ENCODE assay signal across 10 cellular contexts in genomic region chr14:69664865-69665526, GRCh38. TPM values are rescaled to one million over a fixed set of nuclear protein-coding genes. Genes with fewer than 3 reads are reported as not detected.
DNase-seq lines count a peak whose midpoint lies in the region; ATAC-seq and TF ChIP-seq lines count a peak whose summit lies in the region.
"Had no signal": no experiment of that assay in that cellular context is flagged by ENCODE, and none has a peak within 500 bp of the region (broad histone marks: within the 10 kb centered on the region; RNA-seq: fewer than 3 reads in every experiment).

No MANE protein-coding gene starts in this region.

- H3K36me3 ChIP-seq in mesenchymal stem cell (ENCODE audit: control insufficient read depth in 1 of 2, insufficient read depth in 2 of 2, low read depth in 1 of 2, low read length in 2 of 2) (peaks cover 0 to 11% of the 10 kb centered on the region in 2 experiments), tibial artery (peaks cover 0 to 4% (median 0%) of the 10 kb centered on the region in 3 donors)

- peak overlapping the region; percentile 7 for H4K91ac ChIP-seq in mesenchymal stem cell (ENCODE audit: low read length)

- H3K4me3 ChIP-seq in mesenchymal stem cell (ENCODE audit: insufficient read depth in 1 of 2, low read depth in 1 of 2, low read length in 2 of 2) = no peak overlapping the region
- H3K4me3 ChIP-seq in tibial artery = no peak overlapping the region
- H3K4me3 ChIP-seq: A549 had no signal

- no peak for TF ChIP-seq CTCF in chondrocyte (IDR thresholded peaks at IDR 0.05)
- no peak for TF ChIP-seq CTCF in tibial artery (IDR thresholded peaks at IDR 0.05)

- no peak overlapping the region for H3K4ac ChIP-seq in mesenchymal stem cell (ENCODE audit: low read depth in 1 of 2, low read length in 2 of 2)

- H2BK5ac ChIP-seq in mesenchymal stem cell (ENCODE audit: low read depth, low read length, poor library complexity, severe bottlenecking) = no peak overlapping the region

- no peak overlapping the region for H3K23ac ChIP-seq in mesenchymal stem cell (ENCODE audit: low read length in 2 of 2)

- no peak overlapping the region for H3K14ac ChIP-seq in mesenchymal stem cell (ENCODE audit: low read length in 2 of 2)

- H2BK12ac ChIP-seq in mesenchymal stem cell (ENCODE audit: low read length in 2 of 2) = no peak overlapping the region

- H3K27ac ChIP-seq in mesenchymal stem cell (ENCODE audit: low read length, poor library complexity, severe bottlenecking) = no peak overlapping the region
- peak overlapping the region; percentile 69 to 76 for H3K27ac ChIP-seq in tibial artery

- no peaks in the 10 kb centered on the region for H3K27me3 Mint-ChIP-seq in activated T-cell treated with anti-CD3 and anti-CD28 coated beads, Interleukin-2, amount 50 U/mL, for 24 hours
- no peaks in the 10 kb centered on the region for H3K27me3 Mint-ChIP-seq in activated T-cell treated with anti-CD3 and anti-CD28 coated beads, Interleukin-2, amount 50 U/mL, for 72 hours (ENCODE audit: low read depth)
- H3K27me3 Mint-ChIP-seq in chondrocyte (ENCODE audit: low read depth) = no peaks in the 10 kb centered on the region

- no peaks in the 10 kb centered on the region for H3K27me3 ChIP-seq in mesenchymal stem cell (ENCODE audit: control insufficient read depth in 1 of 2, insufficient read depth in 1 of 2, low read length in 2 of 2)
- H3K27me3 ChIP-seq in tibial artery = no peaks in the 10 kb centered on the region

- intact Hi-C loops in tibial artery (cut with DNase I; ENCODE audit: low total_unique reads) = loop anchor here (10.0 kb wide), 1 partner anchor 50 kb away; the partner anchor contains the start of gene SUSD6

- 91% methylated on average over 5 of the region's 7 CpGs for WGBS in mesenchymal stem cell

- H3K4me1 ChIP-seq in mesenchymal stem cell (ENCODE audit: control insufficient read depth, insufficient read depth, low read depth, low read length) = peaks cover 9% of the 10 kb centered on the region
- peaks cover 0 to 96% (median 75%) of the 10 kb centered on the region in 4 donors for H3K4me1 ChIP-seq in tibial artery

- no peak overlapping the region for H3K9ac ChIP-seq in mesenchymal stem cell (ENCODE audit: low read length)

- DNase-seq in activated T-cell treated with anti-CD3 and anti-CD28 coated beads, Interleukin-2, amount 50 U/mL, for 24 hours = no peak
- DNase-seq in activated T-cell treated with anti-CD3 and anti-CD28 coated beads, Interleukin-2, amount 50 U/mL, for 72 hours = no peak
- DNase-seq in chondrocyte (ENCODE audit: low spot score) (no peak), mesenchymal stem cell (no peak), tibial artery (no peak), Ammon's horn (ENCODE audit: low spot score) (no peak), hypothalamus (lab: John Stamatoyannopoulos, UW) (no peak)
- DNase-seq: stimulated activated naive CD4-positive, alpha-beta T cell treated with Interleukin-2 at 50 U/mL for 16 hours had no signal

- H4K8ac ChIP-seq in mesenchymal stem cell (ENCODE audit: low read length) = no peak overlapping the region

- H3K18ac ChIP-seq in mesenchymal stem cell (ENCODE audit: low read depth in 1 of 2, low read length in 2 of 2) = no peak overlapping the region

- peak overlapping the region; percentile 48 for H3K27ac Mint-ChIP-seq in activated T-cell treated with anti-CD3 and anti-CD28 coated beads, Interleukin-2, amount 50 U/mL, for 24 hours
- no peak overlapping the region for H3K27ac Mint-ChIP-seq in activated T-cell treated with anti-CD3 and anti-CD28 coated beads, Interleukin-2, amount 50 U/mL, for 72 hours
- H3K27ac Mint-ChIP-seq in chondrocyte (ENCODE audit: unreplicated experiment) = peak overlapping the region; percentile 23

- no peak for ATAC-seq in activated T-cell treated with anti-CD3 and anti-CD28 coated beads, Interleukin-2, amount 50 U/mL, for 72 hours (replicated peaks in 1 of 2)
- no peak for ATAC-seq in GM21619 (IDR thresholded peaks at IDR 0.05; ENCODE audit: unreplicated experiment)

- H3K4me3 Mint-ChIP-seq in activated T-cell treated with anti-CD3 and anti-CD28 coated beads, Interleukin-2, amount 50 U/mL, for 24 hours = no peak overlapping the region
- H3K4me3 Mint-ChIP-seq in activated T-cell treated with anti-CD3 and anti-CD28 coated beads, Interleukin-2, amount 50 U/mL, for 72 hours = no peak overlapping the region
- H3K4me3 Mint-ChIP-seq in chondrocyte (ENCODE audit: unreplicated experiment) = no peak overlapping the region

- no peak overlapping the region for H2AK5ac ChIP-seq in mesenchymal stem cell (ENCODE audit: low read length, severe bottlenecking)

- H3K9me3 Mint-ChIP-seq in activated T-cell treated with anti-CD3 and anti-CD28 coated beads, Interleukin-2, amount 50 U/mL, for 24 hours = peaks cover 3% of the 10 kb centered on the region
- no peaks in the 10 kb centered on the region for H3K9me3 Mint-ChIP-seq in activated T-cell treated with anti-CD3 and anti-CD28 coated beads, Interleukin-2, amount 50 U/mL, for 72 hours
- H3K9me3 Mint-ChIP-seq in chondrocyte (ENCODE audit: low read depth) = no peaks in the 10 kb centered on the region

- no peak overlapping the region for H2AFZ ChIP-seq in mesenchymal stem cell (ENCODE audit: low read depth, low read length)

- peaks cover 94% of the 10 kb centered on the region for H3K4me1 Mint-ChIP-seq in activated T-cell treated with anti-CD3 and anti-CD28 coated beads, Interleukin-2, amount 50 U/mL, for 24 hours (ENCODE audit: low read depth)
- peaks cover 97% of the 10 kb centered on the region for H3K4me1 Mint-ChIP-seq in activated T-cell treated with anti-CD3 and anti-CD28 coated beads, Interleukin-2, amount 50 U/mL, for 72 hours (ENCODE audit: low read depth)
- peaks cover 82% of the 10 kb centered on the region for H3K4me1 Mint-ChIP-seq in chondrocyte (ENCODE audit: low read depth)

- no peak overlapping the region for H2BK120ac ChIP-seq in mesenchymal stem cell (ENCODE audit: low read depth, low read length)

- peaks cover 47% of the 10 kb centered on the region for H3K79me1 ChIP-seq in mesenchymal stem cell (replicated peaks; ENCODE audit: low read length, poor library complexity, severe bottlenecking)

- H2BK15ac ChIP-seq in mesenchymal stem cell (ENCODE audit: low read depth, poor library complexity, severe bottlenecking) = no peak overlapping the region

- peaks cover 93% of the 10 kb centered on the region for H3K36me3 Mint-ChIP-seq in activated T-cell treated with anti-CD3 and anti-CD28 coated beads, Interleukin-2, amount 50 U/mL, for 24 hours (ENCODE audit: low read depth)
- H3K36me3 Mint-ChIP-seq in activated T-cell treated with anti-CD3 and anti-CD28 coated beads, Interleukin-2, amount 50 U/mL, for 72 hours (ENCODE audit: insufficient read depth in 2 of 2) = peaks cover 8 to 29% of the 10 kb centered on the region in 2 donors
- H3K36me3 Mint-ChIP-seq in chondrocyte (ENCODE audit: low read depth) = peaks cover 4% of the 10 kb centered on the region

- H3K4me2 ChIP-seq in mesenchymal stem cell (ENCODE audit: low read length, poor library complexity, severe bottlenecking) = no peak overlapping the region

- no peaks in the 10 kb centered on the region for H3K9me3 ChIP-seq in mesenchymal stem cell (ENCODE audit: control insufficient read depth, low read length)
- H3K9me3 ChIP-seq in tibial artery = no peaks in the 10 kb centered on the region
- H3K9me3 ChIP-seq: A549 had no signal

RNA-seq across cellular contexts. Expression of gene SUSD6, which starts 53.6 kb away (rescaled TPM):
- total RNA-seq in activated T-cell treated with anti-CD3 and anti-CD28 coated beads, Interleukin-2, amount 50 U/mL, for 72 hours = 10 to 100 TPM; 60.3 to 73.8 TPM
- 49.1 to 51.6 TPM (median 49.3 TPM) in 3 replicates for total RNA-seq in chondrocyte
- 8.9 TPM for polyA plus RNA-seq in mesenchymal stem cell (2013, experiment 1 of 2)
- 9.1 TPM for polyA plus RNA-seq in mesenchymal stem cell (2013, experiment 2 of 2)
